In genomic region chr21:36045993-36046392, GRCh38 we compare ENCODE assay signal across 26 cellular contexts. TPM values are rescaled to one million over a fixed set of nuclear protein-coding genes. Genes with fewer than 3 reads are reported as not detected.
DNase-seq lines count a peak whose midpoint lies in the region; ATAC-seq, FAIRE-seq and TF ChIP-seq lines count a peak whose summit lies in the region.
"Had no signal": no experiment of that assay in that cellular context is flagged by ENCODE, and none has a peak within 500 bp of the region (broad histone marks: within the 10 kb centered on the region; RNA-seq: fewer than 3 reads in every experiment).

No MANE protein-coding gene starts in this region.

- H3K9ac ChIP-seq in adipocyte (ENCODE audit: low read length) (no peak overlapping the region), endothelial cell of umbilical vein (replicated peaks; ENCODE audit: extremely low read depth, insufficient read depth, low read length) (no peak overlapping the region), mesenchymal stem cell (ENCODE audit: low read length) (no peak overlapping the region)
- H3K9ac ChIP-seq: GM23248 had no signal

- no peaks in the 10 kb centered on the region for H3K27me3 ChIP-seq in adipocyte (replicated peaks; ENCODE audit: control insufficient read depth, insufficient read depth, low read length)
- no peaks in the 10 kb centered on the region for H3K27me3 ChIP-seq in endothelial cell of umbilical vein (ENCODE audit: control insufficient read depth in 2 of 2, insufficient read depth in 2 of 2, low read length in 2 of 2)
- H3K27me3 ChIP-seq in mesenchymal stem cell (ENCODE audit: control insufficient read depth in 1 of 2, insufficient read depth in 1 of 2, low read length in 2 of 2), result no peaks in the 10 kb centered on the region
- H3K27me3 ChIP-seq: BE2C had no signal

- no peak overlapping the region for H2BK120ac ChIP-seq in mesenchymal stem cell (ENCODE audit: low read depth, low read length)

- H4K8ac ChIP-seq in mesenchymal stem cell (ENCODE audit: low read length), result no peak overlapping the region

- FAIRE-seq in endothelial cell of umbilical vein (lab: Jason Lieb, UNC), result peak; percentile 73
- FAIRE-seq: A204.1, D721Med, GM12878, GM19239, H1 had no signal

- no peak overlapping the region for H4K91ac ChIP-seq in mesenchymal stem cell (ENCODE audit: low read length)

- no peaks in the 10 kb centered on the region for H3K9me3 Mint-ChIP-seq in activated naive CD4-positive, alpha-beta T cell treated with anti-CD3 and anti-CD28 coated beads, Interleukin-2, amount 50 U/mL, for 72 hours
- H3K9me3 Mint-ChIP-seq: CD4-positive, alpha-beta T cell; CD8-positive, alpha-beta memory T cell had no signal

- H3K14ac ChIP-seq in mesenchymal stem cell (ENCODE audit: low read length in 2 of 2), result no peak overlapping the region

- H3K9me1 ChIP-seq in endothelial cell of umbilical vein (replicated peaks; ENCODE audit: control insufficient read depth, extremely low read depth, insufficient read depth, low read length), result no peaks in the 10 kb centered on the region

- no peak overlapping the region for H2BK12ac ChIP-seq in mesenchymal stem cell (ENCODE audit: low read length in 2 of 2)

- intact Hi-C loops in endothelial cell of umbilical vein (cut with micrococcal nuclease), result no loop called here

- no peak overlapping the region for H2AK5ac ChIP-seq in mesenchymal stem cell (ENCODE audit: low read length, severe bottlenecking)

- ATAC-seq in activated naive CD4-positive, alpha-beta T cell treated with anti-CD3 and anti-CD28 coated beads, Interleukin-2, amount 50 U/mL, for 72 hours, result no peak
- ATAC-seq: GM12878 had no signal

- H3K79me1 ChIP-seq in mesenchymal stem cell (replicated peaks; ENCODE audit: low read length, poor library complexity, severe bottlenecking), result peaks cover 26% of the 10 kb centered on the region

- H3K4me2 ChIP-seq in endothelial cell of umbilical vein (ENCODE audit: insufficient read depth, low read length) (no peak overlapping the region), mesenchymal stem cell (ENCODE audit: low read length, poor library complexity, severe bottlenecking) (no peak overlapping the region)

- no peak overlapping the region for H3K18ac ChIP-seq in mesenchymal stem cell (ENCODE audit: low read depth in 1 of 2, low read length in 2 of 2)

- no peak overlapping the region for H3K23ac ChIP-seq in mesenchymal stem cell (ENCODE audit: low read length in 2 of 2)

- H3K36me3 Mint-ChIP-seq in activated naive CD4-positive, alpha-beta T cell treated with anti-CD3 and anti-CD28 coated beads, Interleukin-2, amount 50 U/mL, for 72 hours, result peaks cover 22 to 30% of the 10 kb centered on the region in 2 donors

- H3K36me3 ChIP-seq in adipocyte (ENCODE audit: control insufficient read depth, insufficient read depth, low read length, severe bottlenecking), result peaks cover 88% of the 10 kb centered on the region
- peaks cover 6 to 21% of the 10 kb centered on the region in 2 experiments for H3K36me3 ChIP-seq in endothelial cell of umbilical vein (ENCODE audit: control insufficient read depth in 2 of 2, extremely low read depth in 1 of 2, insufficient read depth in 2 of 2, low read length in 2 of 2)
- peaks cover 44 to 89% of the 10 kb centered on the region in 2 experiments for H3K36me3 ChIP-seq in mesenchymal stem cell (ENCODE audit: control insufficient read depth in 1 of 2, insufficient read depth in 2 of 2, low read depth in 1 of 2, low read length in 2 of 2)

- no peak overlapping the region for H3K27ac ChIP-seq in endothelial cell of umbilical vein (ENCODE audit: insufficient read depth, low read depth, low read length)
- H3K27ac ChIP-seq in mesenchymal stem cell (ENCODE audit: low read length, poor library complexity, severe bottlenecking), result no peak overlapping the region
- H3K27ac ChIP-seq: 22Rv1, GM23248 had no signal

- WGBS in mesenchymal stem cell, result 97% methylated on average over 1 of the region's 1 CpG

- no peak overlapping the region for H2BK5ac ChIP-seq in mesenchymal stem cell (ENCODE audit: low read depth, low read length, poor library complexity, severe bottlenecking)

- peak; percentile 17 for DNase-seq in activated CD8-positive, alpha-beta memory T cell treated with anti-CD3 and anti-CD28 coated beads for 24 hours
- no peak for DNase-seq in activated CD8-positive, alpha-beta memory T cell treated with anti-CD3 and anti-CD28 coated beads, Interleukin-2, amount 50 U/mL, for 4 hours
- DNase-seq in adipocyte (ENCODE audit: low read depth) (peak; percentile 7), endothelial cell of umbilical vein (ENCODE audit: low read depth, low spot score) (peak; percentile 62), mesenchymal stem cell (peak; percentile 21), erythroblast (lab: John Stamatoyannopoulos, UW) (no peak), AG08396 (ENCODE audit: low spot score) (no peak)
- no peak for DNase-seq in activated naive CD4-positive, alpha-beta T cell treated with anti-CD3 and anti-CD28 coated beads, Interleukin-2, amount 50 U/mL, for 72 hours (ENCODE audit: low spot score in 2 of 2)
- DNase-seq: AML-193; BE2C; C1 segment of cervical spinal cord; CD4-positive, alpha-beta T cell; CD8-positive, alpha-beta memory T cell; DMS 273 treated with DMSO at 0.1 percent for 48 hours; DMS79; EL; GDM1; GM23248; H7; HCEC 1CT had no signal

- H3K4ac ChIP-seq in mesenchymal stem cell (ENCODE audit: low read depth in 1 of 2, low read length in 2 of 2), result no peak overlapping the region

- H3K79me2 ChIP-seq in endothelial cell of umbilical vein (ENCODE audit: control insufficient read depth, insufficient read depth, low read length), result no peaks in the 10 kb centered on the region

- H3K4me3 ChIP-seq in adipocyte (ENCODE audit: low read length) (no peak overlapping the region), endothelial cell of umbilical vein (replicated peaks in 1 of 3; ENCODE audit: insufficient read depth in 1 of 3, low read depth in 1 of 3, low read length in 3 of 3) (no peak overlapping the region), mesenchymal stem cell (ENCODE audit: insufficient read depth in 1 of 2, low read depth in 1 of 2, low read length in 2 of 2) (no peak overlapping the region)
- H3K4me3 ChIP-seq: GM12878, GM23248 had no signal

- H3K27ac Mint-ChIP-seq in activated naive CD4-positive, alpha-beta T cell treated with anti-CD3 and anti-CD28 coated beads, Interleukin-2, amount 50 U/mL, for 72 hours, result peak overlapping the region in 1 of 2 donors; percentile 72
- H3K27ac Mint-ChIP-seq: CD4-positive, alpha-beta T cell had no signal

- BruUV-seq in endothelial cell of umbilical vein (replicated peaks; lab: Mats Ljungman, UMichigan), result no TSS peak

- no peak for TF ChIP-seq POLR2A in endothelial cell of umbilical vein (IDR thresholded peaks at IDR 0.05; ENCODE audit: low read depth, low read length)
- TF ChIP-seq POLR2A in erythroblast (IDR thresholded peaks at IDR 0.05; ENCODE audit: low read length), result no peak

- H3K9me3 ChIP-seq in adipocyte (ENCODE audit: control insufficient read depth, low read length) (no peaks in the 10 kb centered on the region), endothelial cell of umbilical vein (replicated peaks; ENCODE audit: control insufficient read depth, insufficient read depth, low read length) (no peaks in the 10 kb centered on the region), mesenchymal stem cell (ENCODE audit: control insufficient read depth, low read length) (no peaks in the 10 kb centered on the region)
- H3K9me3 ChIP-seq: BE2C had no signal

- H3K4me1 ChIP-seq in adipocyte (ENCODE audit: control insufficient read depth, insufficient read depth, low read length), result no peaks in the 10 kb centered on the region
- H3K4me1 ChIP-seq in endothelial cell of umbilical vein (ENCODE audit: control insufficient read depth, extremely low read depth, insufficient read depth, low read length), result peaks cover 9% of the 10 kb centered on the region
- H3K4me1 ChIP-seq in mesenchymal stem cell (ENCODE audit: control insufficient read depth, insufficient read depth, low read depth, low read length), result no peaks in the 10 kb centered on the region
- H3K4me1 ChIP-seq: BE2C had no signal

- POLR2A ChIA-PET in endothelial cell of umbilical vein (lab: Charles Lee), result no interaction called here

- CTCF ChIA-PET in endothelial cell of umbilical vein (lab: Charles Lee), result interaction anchor here (0.8 to 1.3 kb wide), 2 partner anchors 9 to 66 kb away, joined by 3 to 5 read pairs; no protein-coding TSS in a partner anchor

- no peak for TF ChIP-seq CTCF in endothelial cell of umbilical vein (IDR thresholded peaks at IDR 0.05; ENCODE audit: extremely low read depth in 1 of 2, insufficient read depth in 1 of 2, low read depth in 1 of 2, low read length in 2 of 2)

- H4K20me1 ChIP-seq in endothelial cell of umbilical vein (replicated peaks; ENCODE audit: control insufficient read depth, extremely low read depth, insufficient read depth, low read length), result no peaks in the 10 kb centered on the region

- no peak overlapping the region for H2BK15ac ChIP-seq in mesenchymal stem cell (ENCODE audit: low read depth, poor library complexity, severe bottlenecking)

- H2AFZ ChIP-seq in endothelial cell of umbilical vein (ENCODE audit: low read depth, low read length) (no peak overlapping the region), mesenchymal stem cell (ENCODE audit: low read depth, low read length) (no peak overlapping the region)
- H2AFZ ChIP-seq: GM23248 had no signal

- dilution Hi-C loops in endothelial cell of umbilical vein (cut with MboI; ENCODE audit: extremely low pct_ligation_motif_present, low sequenced_read_pairs), result no loop called here

RNA-seq across cellular contexts. Expression of gene SETD4, which starts 14.3 kb away (rescaled TPM):
- total RNA-seq in endothelial cell of umbilical vein, result 19.6 and 25.1 TPM in 2 replicates
- 12.0 and 13.0 TPM in 2 replicates for polyA plus RNA-seq in endothelial cell of umbilical vein
- 11.1 and 12.5 TPM in 2 replicates for polyA plus RNA-seq in endothelial cell of umbilical vein (2011; cell fraction: cytosol; rRNA removed)
- polyA plus RNA-seq in endothelial cell of umbilical vein (2011; cell fraction: nucleus; rRNA removed), result 29.1 and 33.1 TPM in 2 replicates
- 11.7 and 15.8 TPM in 2 replicates for polyA plus RNA-seq in endothelial cell of umbilical vein (2012)
- 16.9 and 17.8 TPM in 2 replicates for polyA minus RNA-seq in endothelial cell of umbilical vein
- polyA minus RNA-seq in endothelial cell of umbilical vein (2011; cell fraction: cytosol; rRNA and poly(A)+ RNA removed), result 7.6 TPM
- polyA minus RNA-seq in endothelial cell of umbilical vein (2011; cell fraction: nucleus; rRNA and poly(A)+ RNA removed), result 11.6 and 24.5 TPM in 2 replicates
- 10.5 TPM for polyA plus RNA-seq in mesenchymal stem cell (2013, experiment 1 of 2)
- 10.3 TPM for polyA plus RNA-seq in mesenchymal stem cell (2013, experiment 2 of 2)
- total RNA-seq in activated naive CD4-positive, alpha-beta T cell treated with anti-CD3 and anti-CD28 coated beads, Interleukin-2, amount 50 U/mL, for 72 hours, result 10 to 100 TPM; 16.7 to 21.5 TPM

RNA-seq across cellular contexts. Expression of gene CBR1, which starts 23.8 kb away (rescaled TPM):
- 37.2 and 41.3 TPM in 2 replicates for total RNA-seq in endothelial cell of umbilical vein
- 124 and 164 TPM in 2 replicates for polyA plus RNA-seq in endothelial cell of umbilical vein
- 68.9 and 77.6 TPM in 2 replicates for polyA plus RNA-seq in endothelial cell of umbilical vein (2011; cell fraction: cytosol; rRNA removed)
- polyA plus RNA-seq in endothelial cell of umbilical vein (2011; cell fraction: nucleus; rRNA removed), result 27.9 and 28.0 TPM in 2 replicates
- polyA plus RNA-seq in endothelial cell of umbilical vein (2012), result 42.1 and 46.3 TPM in 2 replicates
- polyA minus RNA-seq in endothelial cell of umbilical vein, result 32.2 and 43.4 TPM in 2 replicates
- 87.5 TPM for polyA minus RNA-seq in endothelial cell of umbilical vein (2011; cell fraction: cytosol; rRNA and poly(A)+ RNA removed)
- 5.2 and 10.6 TPM in 2 replicates for polyA minus RNA-seq in endothelial cell of umbilical vein (2011; cell fraction: nucleus; rRNA and poly(A)+ RNA removed)
- 12.2 TPM for polyA plus RNA-seq in mesenchymal stem cell (2013, experiment 1 of 2)
- 12.8 TPM for polyA plus RNA-seq in mesenchymal stem cell (2013, experiment 2 of 2)
- total RNA-seq in activated naive CD4-positive, alpha-beta T cell treated with anti-CD3 and anti-CD28 coated beads, Interleukin-2, amount 50 U/mL, for 72 hours, result 10 to 100 TPM; 33.6 to 55.6 TPM

Comparison
In these comparisons a context has a peak if more than half of its experiments do, and no peak if none do; other contexts are left out.
1. DNase-seq: peak in activated CD8-positive, alpha-beta memory T cell treated with anti-CD3 and anti-CD28 coated beads for 24 hours (single experiment), adipocyte (single experiment), endothelial cell of umbilical vein (single experiment) and mesenchymal stem cell (single experiment); none in activated CD8-positive, alpha-beta memory T cell treated with anti-CD3 and anti-CD28 coated beads, Interleukin-2, amount 50 U/mL, for 4 hours (single experiment), erythroblast (0 of 2), AG08396 (single experiment) and activated naive CD4-positive, alpha-beta T cell treated with anti-CD3 and anti-CD28 coated beads, Interleukin-2, amount 50 U/mL, for 72 hours (0 of 2).